In the genomic region with DNA sequence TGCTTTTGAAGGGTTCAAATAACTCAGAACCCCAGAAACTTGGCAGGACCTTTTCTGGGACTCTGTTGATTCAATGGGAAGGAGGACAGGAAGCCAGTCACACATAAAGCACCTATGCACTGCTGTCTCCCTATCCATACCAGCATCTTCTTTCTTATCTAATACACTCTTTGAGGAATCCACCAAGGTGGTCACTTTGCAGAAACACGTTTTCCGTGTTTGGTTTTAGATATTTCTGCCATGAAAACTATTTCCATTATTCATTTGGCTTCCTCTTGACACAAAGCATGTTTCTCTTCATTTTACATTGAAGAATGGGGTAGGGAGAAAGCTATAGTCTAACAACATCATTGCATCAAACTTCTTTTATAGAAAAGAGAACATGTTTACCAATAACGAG, we compare ENCODE assay signal across 28 cellular contexts.
"Had no signal": no experiment of that assay in that cellular context is flagged by ENCODE, and none has a peak within 500 bp of the region (broad histone marks: within the 10 kb centered on the region; RNA-seq: fewer than 3 reads in every experiment).

No MANE protein-coding gene starts in this region.

- ATAC-seq: stimulated activated effector memory CD8-positive, alpha-beta T cell treated with anti-CD3 and anti-CD28 coated beads, Interleukin-12 subunit alpha, Interleukin-12 subunit beta, amount 100 ng/mL, for 72 hours; stimulated activated memory B cell treated with anti-CD40 and anti-IgM and Interleukin-4, amounts not matched to agents 10 μg/mL and 1 μg/mL and 100 μg/mL, for 72 hours; stimulated activated naive B cell treated with anti-CD40 and anti-IgM and Interleukin-4, amounts not matched to agents 10 μg/mL and 1 μg/mL and 100 μg/mL, for 72 hours; stimulated activated naive CD8-positive, alpha-beta T cell treated with anti-CD3 and anti-CD28 coated beads, Interleukin-15, amount 100 ng/mL, for 72 hours; stimulated activated naive CD8-positive, alpha-beta T cell treated with anti-CD3 and anti-CD28 coated beads, Interleukin-15, Interleukin-2, amounts not matched to agents 100 U/mL and 50 U/mL, for 24 hours; upper lobe of right lung had no signal

- H3K9me3 ChIP-seq: stomach, suprapubic skin, testis, thoracic aorta, thyroid gland, tibial artery, tibial nerve, transverse colon, upper lobe of left lung, upper lobe of right lung, uterus, vagina had no signal

- H3K9me3 Mint-ChIP-seq: stimulated activated effector memory CD8-positive, alpha-beta T cell treated with anti-CD3 and anti-CD28 coated beads, Interleukin-12 subunit alpha, Interleukin-12 subunit beta, amount 100 ng/mL, for 72 hours; stimulated activated naive B cell treated with anti-CD40 and anti-IgM and Interleukin-4, amounts not matched to agents 10 μg/mL and 1 μg/mL and 100 μg/mL, for 72 hours had no signal

- H3K4me1 Mint-ChIP-seq: stimulated activated effector memory CD8-positive, alpha-beta T cell treated with anti-CD3 and anti-CD28 coated beads, Interleukin-12 subunit alpha, Interleukin-12 subunit beta, amount 100 ng/mL, for 72 hours; stimulated activated memory B cell treated with anti-CD40 and anti-IgM and Interleukin-4, amounts not matched to agents 10 μg/mL and 1 μg/mL and 100 μg/mL, for 72 hours; stimulated activated naive B cell treated with anti-CD40 and anti-IgM and Interleukin-4, amounts not matched to agents 10 μg/mL and 1 μg/mL and 100 μg/mL, for 72 hours; stimulated activated naive CD8-positive, alpha-beta T cell treated with anti-CD3 and anti-CD28 coated beads, Interleukin-15, amount 100 ng/mL, for 72 hours had no signal

- H3K36me3 Mint-ChIP-seq: stimulated activated effector memory CD8-positive, alpha-beta T cell treated with anti-CD3 and anti-CD28 coated beads, Interleukin-12 subunit alpha, Interleukin-12 subunit beta, amount 100 ng/mL, for 72 hours; stimulated activated memory B cell treated with anti-CD40 and anti-IgM and Interleukin-4, amounts not matched to agents 10 μg/mL and 1 μg/mL and 100 μg/mL, for 72 hours; stimulated activated naive B cell treated with anti-CD40 and anti-IgM and Interleukin-4, amounts not matched to agents 10 μg/mL and 1 μg/mL and 100 μg/mL, for 72 hours; type B pancreatic cell had no signal

- H3K27ac Mint-ChIP-seq: stimulated activated effector memory CD8-positive, alpha-beta T cell treated with anti-CD3 and anti-CD28 coated beads, Interleukin-12 subunit alpha, Interleukin-12 subunit beta, amount 100 ng/mL, for 72 hours; stimulated activated memory B cell treated with anti-CD40 and anti-IgM and Interleukin-4, amounts not matched to agents 10 μg/mL and 1 μg/mL and 100 μg/mL, for 72 hours; stimulated activated naive B cell treated with anti-CD40 and anti-IgM and Interleukin-4, amounts not matched to agents 10 μg/mL and 1 μg/mL and 100 μg/mL, for 72 hours; stimulated activated naive CD8-positive, alpha-beta T cell treated with anti-CD3 and anti-CD28 coated beads, Interleukin-15, amount 100 ng/mL, for 72 hours; stimulated activated naive CD8-positive, alpha-beta T cell treated with anti-CD3 and anti-CD28 coated beads, Interleukin-15, Interleukin-2, amounts not matched to agents 100 ng/mL and 50 ng/mL, for 24 hours; type B pancreatic cell had no signal

- H3K4me3 Mint-ChIP-seq: stimulated activated effector memory CD8-positive, alpha-beta T cell treated with anti-CD3 and anti-CD28 coated beads, Interleukin-12 subunit alpha, Interleukin-12 subunit beta, amount 100 ng/mL, for 72 hours; stimulated activated memory B cell treated with anti-CD40 and anti-IgM and Interleukin-4, amounts not matched to agents 10 μg/mL and 1 μg/mL and 100 μg/mL, for 72 hours; stimulated activated naive B cell treated with anti-CD40 and anti-IgM and Interleukin-4, amounts not matched to agents 10 μg/mL and 1 μg/mL and 100 μg/mL, for 72 hours; stimulated activated naive CD8-positive, alpha-beta T cell treated with anti-CD3 and anti-CD28 coated beads, Interleukin-15, amount 100 ng/mL, for 72 hours; stimulated activated naive CD8-positive, alpha-beta T cell treated with anti-CD3 and anti-CD28 coated beads, Interleukin-15, Interleukin-2, amounts not matched to agents 100 ng/mL and 50 ng/mL, for 24 hours; type B pancreatic cell had no signal

- H3K4me1 ChIP-seq: suprapubic skin, testis, thyroid gland, tibial artery, transverse colon, uterus, vagina had no signal

- H3K27me3 ChIP-seq: stomach, suprapubic skin, testis, thyroid gland, tibial artery, tibial nerve, transverse colon, upper lobe of left lung, upper lobe of right lung, uterus, vagina had no signal

- H3K27me3 Mint-ChIP-seq: stimulated activated naive B cell treated with anti-CD40 and anti-IgM and Interleukin-4, amounts not matched to agents 10 μg/mL and 1 μg/mL and 100 μg/mL, for 72 hours; stimulated activated naive CD8-positive, alpha-beta T cell treated with anti-CD3 and anti-CD28 coated beads, Interleukin-15, Interleukin-2, amounts not matched to agents 100 ng/mL and 50 ng/mL, for 24 hours; type B pancreatic cell had no signal

- H3K36me3 ChIP-seq: stomach, suprapubic skin, thoracic aorta, thyroid gland, tibial artery, tibial nerve, transverse colon, upper lobe of left lung, upper lobe of right lung, uterus, vagina had no signal

- H3K4me3 ChIP-seq: stomach, suprapubic skin, testis, thoracic aorta, thyroid gland, tibial artery, tibial nerve, transverse colon, upper lobe of left lung, upper lobe of right lung, uterus, vagina had no signal

- FAIRE-seq: urothelium cell line had no signal

- H3K27ac ChIP-seq: stomach, suprapubic skin, testis, thoracic aorta, thyroid gland, tibial artery, tibial nerve, transverse colon, upper lobe of left lung, upper lobe of right lung, uterus, vagina had no signal

- DNase-seq: stimulated activated CD4-positive, alpha-beta T cell treated with anti-CD3 and anti-CD28 coated beads, Interleukin-2, amount 100 ng/mL, for 48 hours; stimulated activated CD4-positive, alpha-beta T cell treated with anti-CD3 and anti-CD28 coated beads, Interleukin-4, amount 100 ng/mL, for 1 hour; stimulated activated CD4-positive, alpha-beta T cell treated with anti-CD3 and anti-CD28 coated beads, Interleukin-4, amount 100 ng/mL, for 24 hours; stimulated activated CD4-positive, alpha-beta T cell treated with anti-CD3 and anti-CD28 coated beads, Interleukin-4, amount 100 ng/mL, for 4 hours; stimulated activated CD8-positive, alpha-beta memory T cell treated with anti-CD3 and anti-CD28 coated beads, Interleukin-4, amount 100 ng/mL, for 48 hours; stimulated activated naive B cell treated with anti-CD40 and anti-IgM and Interleukin-4, amounts not matched to agents 10 μg/mL and 1 μg/mL and 100 μg/mL, for 72 hours; stimulated activated naive CD4-positive, alpha-beta T cell; stimulated activated naive CD4-positive, alpha-beta T cell treated with Interleukin-2 at 50 U/mL for 16 hours; stimulated activated naive CD8-positive, alpha-beta T cell treated with anti-CD3 and anti-CD28 coated beads, Interleukin-15, amount 100 ng/mL, for 72 hours; stimulated activated naive CD8-positive, alpha-beta T cell treated with anti-CD3 and anti-CD28 coated beads, Interleukin-15, Interleukin-2, amounts not matched to agents 100 U/mL and 50 U/mL, for 24 hours; stomach; substantia nigra; testis; thyroid gland; tibial artery; transverse colon; upper lobe of left lung; upper lobe of right lung; uterus had no signal
